In the genomic region with DNA sequence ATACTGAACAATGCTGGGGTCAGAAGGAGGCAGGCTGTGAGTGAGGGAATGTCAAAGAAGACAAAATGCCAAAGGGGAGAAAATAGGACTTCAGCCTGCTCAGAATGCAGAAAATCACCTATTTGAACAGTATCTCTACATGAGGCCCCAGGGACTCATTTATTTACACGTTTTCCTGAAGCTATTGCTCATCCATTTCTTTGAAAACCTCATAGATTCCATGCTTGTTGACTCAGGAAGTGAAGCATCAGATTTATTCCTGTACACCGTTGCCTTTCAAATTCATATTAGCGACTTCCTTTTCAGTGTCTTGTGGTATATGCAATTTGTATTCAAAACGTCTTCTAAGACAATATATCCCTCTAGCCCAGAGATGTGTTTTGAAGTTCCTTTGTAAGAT, we compare ENCODE assay signal across 23 cellular contexts.
"Had no signal": no experiment of that assay in that cellular context is flagged by ENCODE, and none has a peak within 500 bp of the region (broad histone marks: within the 10 kb centered on the region; RNA-seq: fewer than 3 reads in every experiment).

No MANE protein-coding gene starts in this region.

- H3K4me3 Mint-ChIP-seq: activated CD8-positive, alpha-beta T cell treated with anti-CD3 and anti-CD28 coated beads for 36 hours; activated naive CD4-positive, alpha-beta T cell treated with anti-CD3 and anti-CD28 coated beads, Interleukin-2, amount 50 U/mL, for 24 hours; T-cell had no signal

- H3K36me3 ChIP-seq: breast epithelium, WERI-Rb-1 had no signal

- H3K27me3 ChIP-seq: breast epithelium had no signal

- H3K27ac ChIP-seq: breast epithelium, WERI-Rb-1 had no signal

- ATAC-seq: activated CD4-positive, CD25-positive, alpha-beta regulatory T cell treated with anti-CD3 and anti-CD28 coated beads, Interleukin-2, amount 50 U/mL, for 24 hours; activated CD8-positive, alpha-beta T cell treated with anti-CD3 and anti-CD28 coated beads for 36 hours; T-cell had no signal

- H3K27ac Mint-ChIP-seq: activated CD8-positive, alpha-beta T cell treated with anti-CD3 and anti-CD28 coated beads for 36 hours; activated naive CD4-positive, alpha-beta T cell treated with anti-CD3 and anti-CD28 coated beads, Interleukin-2, amount 50 U/mL, for 24 hours; T-cell had no signal

- H3K4me3 ChIP-seq: breast epithelium had no signal

- H3K4me1 ChIP-seq: breast epithelium had no signal

- H3K27me3 Mint-ChIP-seq: activated CD8-positive, alpha-beta T cell treated with anti-CD3 and anti-CD28 coated beads for 36 hours; T-cell had no signal

- H3K4me1 Mint-ChIP-seq: activated naive CD4-positive, alpha-beta T cell treated with anti-CD3 and anti-CD28 coated beads, Interleukin-2, amount 50 U/mL, for 24 hours; T-cell had no signal

- H3K36me3 Mint-ChIP-seq: activated naive CD4-positive, alpha-beta T cell treated with anti-CD3 and anti-CD28 coated beads, Interleukin-2, amount 50 U/mL, for 24 hours; T-cell had no signal

- DNase-seq: activated CD4-positive, alpha-beta T cell treated with anti-CD3 and anti-CD28 coated beads for 4 hours; activated CD8-positive, alpha-beta memory T cell treated with anti-CD3 and anti-CD28 coated beads, Interleukin-2, amount 50 U/mL, for 48 hours; activated CD8-positive, alpha-beta T cell treated with anti-CD3 and anti-CD28 coated beads for 36 hours; activated effector memory CD4-positive, alpha-beta T cell treated with Interleukin-2 at 50 U/mL for 16 hours; activated naive CD4-positive, alpha-beta T cell; activated T-cell treated with anti-CD3 and anti-CD28 coated beads, Interleukin-2, amount 50 U/mL, for 1 hour; aorta; central memory CD4-positive, alpha-beta T cell; NCI-H1105 treated with DMSO at 0.1 percent for 48 hours; NCI-H1436 treated with DMSO at 0.1 percent for 48 hours; NCI-H187; NCI-H2081; NCI-H2171 treated with DMSO at 0.1 percent for 48 hours; NCI-H226; NCI-H526; NCI-H82; SIG-M5; T-cell; T-helper 2 cell; WERI-Rb-1 had no signal
